Comparison of ENCODE assay signal across 2 cellular contexts in the genomic region with DNA sequence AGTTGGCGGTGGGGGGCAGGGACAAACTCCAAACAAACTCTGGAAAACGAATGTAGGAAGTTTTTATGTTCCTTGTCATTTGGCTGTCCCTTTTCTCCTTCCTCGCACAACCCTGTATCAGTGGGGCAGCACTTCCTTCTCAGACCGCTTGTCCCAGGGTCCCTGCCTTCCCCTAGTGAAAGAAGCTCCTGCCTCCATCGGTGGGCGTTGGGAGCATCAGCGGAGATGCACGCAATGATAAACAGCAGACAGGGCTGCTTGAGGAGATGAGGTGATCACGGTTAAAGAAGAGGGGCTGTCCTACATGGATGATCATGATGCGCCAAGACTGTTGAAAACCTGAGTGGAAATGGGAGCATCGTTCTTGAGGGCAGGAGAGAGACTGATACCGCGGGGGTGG.
TF ChIP-seq lines count a peak whose summit lies in the region.

No MANE protein-coding gene starts in this region.

TF ChIP-seq in A549, 52 proteins besides CTCF, POLR2A, EP300 and RAD21:
- TF ChIP-seq FOSL2 (IDR thresholded peaks at IDR 0.05) (no peak), FOSL2 (CRISPR knock-in tag; IDR thresholded peaks at IDR 0.05) (no peak), JUN (IDR thresholded peaks at IDR 0.05) (no peak), PHF8 (IDR thresholded peaks at IDR 0.05; ENCODE audit: borderline replicate concordance, low read depth) (no peak), SREBF2 (IDR thresholded peaks at IDR 0.05) (no peak), KDM5A (IDR thresholded peaks at IDR 0.05) (no peak), POLR2AphosphoS2 (conservative IDR thresholded peaks at IDR 0.05; ENCODE audit: low read length) (no peak), HDAC2 (IDR thresholded peaks at IDR 0.05) (no peak), GATA3 (IDR thresholded peaks at IDR 0.05; ENCODE audit: borderline replicate concordance) (no peak), EHMT2 (IDR thresholded peaks at IDR 0.05; ENCODE audit: low read depth) (no peak), RARB (CRISPR knock-in tag; IDR thresholded peaks at IDR 0.05) (no peak), HOXB5 (CRISPR knock-in tag; IDR thresholded peaks at IDR 0.05) (no peak), CHD2 (IDR thresholded peaks at IDR 0.05; ENCODE audit: low read length, partially characterized antibody) (no peak), NPAS2 (CRISPR knock-in tag; IDR thresholded peaks at IDR 0.05; ENCODE audit: borderline replicate concordance) (no peak)
- TF ChIP-seq, protein P1, sequence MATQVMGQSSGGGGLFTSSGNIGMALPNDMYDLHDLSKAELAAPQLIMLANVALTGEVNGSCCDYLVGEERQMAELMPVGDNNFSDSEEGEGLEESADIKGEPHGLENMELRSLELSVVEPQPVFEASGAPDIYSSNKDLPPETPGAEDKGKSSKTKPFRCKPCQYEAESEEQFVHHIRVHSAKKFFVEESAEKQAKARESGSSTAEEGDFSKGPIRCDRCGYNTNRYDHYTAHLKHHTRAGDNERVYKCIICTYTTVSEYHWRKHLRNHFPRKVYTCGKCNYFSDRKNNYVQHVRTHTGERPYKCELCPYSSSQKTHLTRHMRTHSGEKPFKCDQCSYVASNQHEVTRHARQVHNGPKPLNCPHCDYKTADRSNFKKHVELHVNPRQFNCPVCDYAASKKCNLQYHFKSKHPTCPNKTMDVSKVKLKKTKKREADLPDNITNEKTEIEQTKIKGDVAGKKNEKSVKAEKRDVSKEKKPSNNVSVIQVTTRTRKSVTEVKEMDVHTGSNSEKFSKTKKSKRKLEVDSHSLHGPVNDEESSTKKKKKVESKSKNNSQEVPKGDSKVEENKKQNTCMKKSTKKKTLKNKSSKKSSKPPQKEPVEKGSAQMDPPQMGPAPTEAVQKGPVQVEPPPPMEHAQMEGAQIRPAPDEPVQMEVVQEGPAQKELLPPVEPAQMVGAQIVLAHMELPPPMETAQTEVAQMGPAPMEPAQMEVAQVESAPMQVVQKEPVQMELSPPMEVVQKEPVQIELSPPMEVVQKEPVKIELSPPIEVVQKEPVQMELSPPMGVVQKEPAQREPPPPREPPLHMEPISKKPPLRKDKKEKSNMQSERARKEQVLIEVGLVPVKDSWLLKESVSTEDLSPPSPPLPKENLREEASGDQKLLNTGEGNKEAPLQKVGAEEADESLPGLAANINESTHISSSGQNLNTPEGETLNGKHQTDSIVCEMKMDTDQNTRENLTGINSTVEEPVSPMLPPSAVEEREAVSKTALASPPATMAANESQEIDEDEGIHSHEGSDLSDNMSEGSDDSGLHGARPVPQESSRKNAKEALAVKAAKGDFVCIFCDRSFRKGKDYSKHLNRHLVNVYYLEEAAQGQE (IDR thresholded peaks at IDR 0.05) = no peak

TF ChIP-seq in SK-N-SH, 30 proteins besides CTCF, POLR2A, EP300 and RAD21:
- TF ChIP-seq FOXM1 (IDR thresholded peaks at IDR 0.05; ENCODE audit: low read depth) = no peak
- no peak for TF ChIP-seq RXRA (IDR thresholded peaks at IDR 0.05; ENCODE audit: borderline replicate concordance, low read depth)
- TF ChIP-seq SMC3 (IDR thresholded peaks at IDR 0.05; ENCODE audit: low read depth, low read length) = no peak
- TF ChIP-seq TEAD4 (IDR thresholded peaks at IDR 0.05; ENCODE audit: borderline replicate concordance, insufficient read depth) = no peak
- TF ChIP-seq POLR2AphosphoS5 (IDR thresholded peaks at IDR 0.05; ENCODE audit: low read depth, low read length) = no peak
- no peak for TF ChIP-seq YY1 (IDR thresholded peaks at IDR 0.05; ENCODE audit: low read depth)
- no peak for TF ChIP-seq GABPA (IDR thresholded peaks at IDR 0.05; ENCODE audit: low read depth)
- no peak for TF ChIP-seq CHD2 (IDR thresholded peaks at IDR 0.05; ENCODE audit: low read length, partially characterized antibody)
- no peak for TF ChIP-seq TAF1 (IDR thresholded peaks at IDR 0.05; ENCODE audit: borderline replicate concordance, low read depth, low read length)
